Comparison of ENCODE assay signal across 16 cellular contexts in the genomic region with DNA sequence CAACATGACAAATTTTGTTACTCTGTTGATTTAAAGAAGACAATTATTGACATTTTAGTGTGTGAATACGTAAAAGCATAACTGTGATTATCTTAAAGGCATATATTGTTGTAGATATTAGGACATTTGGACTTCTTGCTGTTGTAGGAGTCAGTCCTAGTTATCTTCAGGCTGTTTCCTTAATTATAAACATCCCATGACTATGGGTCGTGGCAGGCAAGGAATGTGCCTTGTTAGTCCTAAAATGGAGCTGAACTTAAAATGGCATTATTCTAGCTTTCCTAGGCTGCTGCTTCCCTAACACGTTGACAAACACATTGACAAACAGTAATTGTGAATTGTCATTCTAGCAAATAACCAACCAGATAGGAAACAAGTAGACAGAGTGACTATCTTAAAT. TPM values are rescaled to one million over a fixed set of nuclear protein-coding genes. Genes with fewer than 3 reads are reported as not detected.
DNase-seq lines count a peak whose midpoint lies in the region; ATAC-seq, FAIRE-seq and TF ChIP-seq lines count a peak whose summit lies in the region.
"Had no signal": no experiment of that assay in that cellular context is flagged by ENCODE, and none has a peak within 500 bp of the region (broad histone marks: within the 10 kb centered on the region; RNA-seq: fewer than 3 reads in every experiment).

No MANE protein-coding gene starts in this region.

- CTCF ChIA-PET in activated CD8-positive, alpha-beta T cell treated with anti-CD3 and anti-CD28 coated beads, Interleukin-2, amount 10 ng/mL, durations not matched to agents 7 days and 5 days (lab: Charles Lee), result interaction anchor here (1.4 to 5.3 kb wide), 5 partner anchors 86 to 365 kb away, joined by 4 to 35 read pairs (median 9); no protein-coding TSS in a partner anchor

- H3K27ac ChIP-seq in 22Rv1, result peak overlapping the region; percentile 92; the same call in 1 of the 2 replicates
- no peak overlapping the region for H3K27ac ChIP-seq in kidney (ENCODE audit: low read depth in 2 of 2, low read length in 2 of 2)
- H3K27ac ChIP-seq: BLaER1, gastroesophageal sphincter, RWPE1 had no signal

- peaks cover 11% of the 10 kb centered on the region for H3K27me3 Mint-ChIP-seq in activated CD8-positive, alpha-beta T cell treated with anti-CD3 and anti-CD28 coated beads, Interleukin-2, amount 10 ng/mL, durations not matched to agents 7 days and 5 days (ENCODE audit: low read depth)

- TF ChIP-seq CTCF in 22Rv1 (IDR thresholded peaks at IDR 0.05), result no peak
- no peak for TF ChIP-seq CTCF in kidney (IDR thresholded peaks at IDR 0.05; ENCODE audit: borderline replicate concordance, extremely low read depth, insufficient read depth)

- no peaks in the 10 kb centered on the region for H3K9me3 Mint-ChIP-seq in activated CD8-positive, alpha-beta T cell treated with anti-CD3 and anti-CD28 coated beads, Interleukin-2, amount 10 ng/mL, durations not matched to agents 7 days and 5 days (ENCODE audit: insufficient read depth)
- H3K9me3 Mint-ChIP-seq: activated naive CD4-positive, alpha-beta T cell treated with anti-CD3 and anti-CD28 coated beads, Interleukin-2, amount 50 U/mL, for 72 hours had no signal

- H3K4me3 ChIP-seq in kidney (ENCODE audit: low read length in 2 of 2), result no peak overlapping the region

- no peak for ATAC-seq in activated CD8-positive, alpha-beta T cell treated with anti-CD3 and anti-CD28 coated beads, Interleukin-2, amount 10 ng/mL, durations not matched to agents 7 days and 5 days
- no peak for ATAC-seq in HG03432 (IDR thresholded peaks at IDR 0.05; ENCODE audit: unreplicated experiment)
- ATAC-seq in GM21619 (IDR thresholded peaks at IDR 0.05; ENCODE audit: unreplicated experiment), result no peak
- ATAC-seq: activated naive CD4-positive, alpha-beta T cell treated with anti-CD3 and anti-CD28 coated beads, Interleukin-2, amount 50 U/mL, for 72 hours; gastroesophageal sphincter had no signal

- H3K36me3 Mint-ChIP-seq in activated CD8-positive, alpha-beta T cell treated with anti-CD3 and anti-CD28 coated beads, Interleukin-2, amount 10 ng/mL, durations not matched to agents 7 days and 5 days (ENCODE audit: low read depth), result peaks cover 7% of the 10 kb centered on the region

- peak; percentile 79 for DNase-seq in EH (ENCODE audit: low read depth)
- no peak for DNase-seq in activated CD8-positive, alpha-beta T cell treated with anti-CD3 and anti-CD28 coated beads, Interleukin-2, amount 10 ng/mL, durations not matched to agents 7 days and 5 days
- DNase-seq in iris pigment epithelial cell (ENCODE audit: low read depth), result peak; percentile 43
- no peak for DNase-seq in NCI-H146 treated with DMSO at 0.1 percent for 48 hours (lab: John Stamatoyannopoulos, UW; ENCODE audit: unreplicated experiment)
- DNase-seq in kidney, result no peak
- DNase-seq: dermis blood vessel endothelial cell, kidney glomerular epithelial cell, NCI-H446, occipital lobe had no signal

- H3K4me1 Mint-ChIP-seq in activated CD8-positive, alpha-beta T cell treated with anti-CD3 and anti-CD28 coated beads, Interleukin-2, amount 10 ng/mL, durations not matched to agents 7 days and 5 days (ENCODE audit: low read depth), result peaks cover 42% of the 10 kb centered on the region

- no peaks in the 10 kb centered on the region for H3K4me1 ChIP-seq in kidney (ENCODE audit: control insufficient read depth in 1 of 2, insufficient read depth in 1 of 2, low read depth in 1 of 2, low read length in 2 of 2)

- no peak for FAIRE-seq in kidney (lab: Jason Lieb, UNC)

- H3K27ac Mint-ChIP-seq in activated CD8-positive, alpha-beta T cell treated with anti-CD3 and anti-CD28 coated beads, Interleukin-2, amount 10 ng/mL, durations not matched to agents 7 days and 5 days, result peak overlapping the region; percentile 78

- intact Hi-C loops in kidney (cut with DNase I), result no loop called here

- no peaks in the 10 kb centered on the region for H3K36me3 ChIP-seq in kidney (ENCODE audit: control insufficient read depth in 1 of 2, insufficient read depth in 2 of 2, low read length in 2 of 2)
- H3K36me3 ChIP-seq: BLaER1, gastroesophageal sphincter had no signal

- H3K9me3 ChIP-seq in kidney (ENCODE audit: control insufficient read depth in 1 of 2, low read length in 2 of 2), result no peaks in the 10 kb centered on the region
- H3K9me3 ChIP-seq: BLaER1, gastroesophageal sphincter had no signal

- no peak overlapping the region for H3K9ac ChIP-seq in kidney (ENCODE audit: low read length in 2 of 2)
- H3K9ac ChIP-seq: BLaER1 had no signal

- POLR2A ChIA-PET in activated CD8-positive, alpha-beta T cell treated with anti-CD3 and anti-CD28 coated beads, Interleukin-2, amount 10 ng/mL, durations not matched to agents 7 days and 5 days (lab: Charles Lee), result no interaction called here

- peak overlapping the region; percentile 91 for H3K4me3 Mint-ChIP-seq in activated CD8-positive, alpha-beta T cell treated with anti-CD3 and anti-CD28 coated beads, Interleukin-2, amount 10 ng/mL, durations not matched to agents 7 days and 5 days

RNA-seq across cellular contexts. Expression of a gene that starts 4.4 kb away (rescaled TPM):
- total RNA-seq in activated CD8-positive, alpha-beta T cell treated with anti-CD3 and anti-CD28 coated beads, Interleukin-2, amount 10 ng/mL, durations not matched to agents 7 days and 5 days, result 10 to 100 TPM; 12.5 to 13.6 TPM
- 98.3 TPM for total RNA-seq in kidney
- 42.1 TPM for polyA plus RNA-seq in kidney (ENCODE audit: insufficient read depth, low read depth, low replicate concordance)

Comparison
In these comparisons a context has a peak if more than half of its experiments do, and no peak if none do; other contexts are left out.
1. DNase-seq: peak in EH (single experiment) and iris pigment epithelial cell (single experiment); none in activated CD8-positive, alpha-beta T cell treated with anti-CD3 and anti-CD28 coated beads, Interleukin-2, amount 10 ng/mL, durations not matched to agents 7 days and 5 days (single experiment), NCI-H146 treated with DMSO at 0.1 percent for 48 hours (single experiment) and kidney (single experiment).